In the genomic region with DNA sequence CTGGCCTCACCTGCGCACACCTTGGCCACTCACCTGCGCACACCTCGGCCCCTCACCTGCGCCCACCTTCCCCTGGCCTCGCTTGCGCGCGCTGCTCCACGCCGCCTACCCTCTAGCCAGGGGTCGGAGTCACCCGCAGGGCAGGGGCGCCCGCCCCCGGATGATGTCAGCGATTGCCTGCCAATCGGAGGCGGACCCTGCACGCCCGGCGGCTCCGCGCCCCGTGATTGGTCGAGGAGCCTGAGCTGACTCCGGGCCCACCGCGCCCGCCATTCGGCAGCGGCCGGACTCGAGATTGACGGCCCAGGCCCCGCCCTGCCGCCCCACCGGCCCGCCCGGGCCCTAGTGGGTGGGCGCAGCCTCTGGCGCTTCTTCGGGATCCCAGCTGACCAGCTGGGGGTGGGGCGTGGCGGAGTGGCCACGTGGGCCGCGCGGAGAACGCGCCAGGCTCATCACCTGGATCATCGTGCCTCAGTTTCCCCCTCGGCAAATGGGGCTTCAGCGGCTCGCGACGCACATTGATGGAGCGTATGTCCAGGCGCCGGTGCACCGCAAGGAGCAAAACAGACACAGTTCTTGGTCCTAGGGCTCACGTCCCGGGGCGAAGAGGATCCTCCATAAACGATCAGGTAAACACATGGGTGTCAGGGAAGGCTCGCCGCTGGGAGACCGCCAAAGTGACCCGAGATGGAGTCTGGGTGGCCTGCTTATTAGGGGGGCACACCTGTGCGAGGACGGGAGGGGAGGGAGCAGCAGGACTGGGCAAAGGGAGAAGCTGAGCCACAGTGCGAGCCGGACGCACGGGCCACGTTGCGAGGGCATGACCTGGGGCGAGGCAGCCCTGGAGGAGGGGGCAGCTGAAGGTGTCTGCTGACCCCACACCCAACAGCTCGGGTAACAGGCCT, we compare ENCODE assay signal across 8 cellular contexts. TPM values are rescaled to one million over a fixed set of nuclear protein-coding genes. Genes with fewer than 3 reads are reported as not detected.
A peak's percentile ranks its signal among the peaks of the same experiment; 100 is the strongest.
DNase-seq lines count a peak whose midpoint lies in the region; ATAC-seq lines count a peak whose summit lies in the region.

A gene with protein sequence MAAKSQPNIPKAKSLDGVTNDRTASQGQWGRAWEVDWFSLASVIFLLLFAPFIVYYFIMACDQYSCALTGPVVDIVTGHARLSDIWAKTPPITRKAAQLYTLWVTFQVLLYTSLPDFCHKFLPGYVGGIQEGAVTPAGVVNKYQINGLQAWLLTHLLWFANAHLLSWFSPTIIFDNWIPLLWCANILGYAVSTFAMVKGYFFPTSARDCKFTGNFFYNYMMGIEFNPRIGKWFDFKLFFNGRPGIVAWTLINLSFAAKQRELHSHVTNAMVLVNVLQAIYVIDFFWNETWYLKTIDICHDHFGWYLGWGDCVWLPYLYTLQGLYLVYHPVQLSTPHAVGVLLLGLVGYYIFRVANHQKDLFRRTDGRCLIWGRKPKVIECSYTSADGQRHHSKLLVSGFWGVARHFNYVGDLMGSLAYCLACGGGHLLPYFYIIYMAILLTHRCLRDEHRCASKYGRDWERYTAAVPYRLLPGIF (minus strand): TSS at position 137 of the 905 bp plus-strand sequence. CDS start 3,441 bp downstream, outside the sequence.

- POLR2A ChIA-PET in activated CD8-positive, alpha-beta memory T cell treated with anti-CD3 and anti-CD28 coated beads for 36 hours (lab: Charles Lee) = no interaction called here

- ATAC-seq in GM21360 (IDR thresholded peaks at IDR 0.05; ENCODE audit: unreplicated experiment) = peak; percentile 79

- peak; percentile 87 for DNase-seq in COLO829 (ENCODE audit: low spot score)
- DNase-seq in HT1080 (ENCODE audit: low read depth) = peak; percentile 95
- DNase-seq in NOMO-1 (lab: John Stamatoyannopoulos, UW; ENCODE audit: unreplicated experiment in 2 of 2) = peak; percentile 91 to 98
- peak; percentile 90 for DNase-seq in effector CD8-positive, alpha-beta T cell (lab: John Stamatoyannopoulos, UW)
- peak; percentile 97 for DNase-seq in medulla oblongata (ENCODE audit: extremely low spot score)
- DNase-seq in stimulated activated CD8-positive, alpha-beta memory T cell treated with anti-CD3 and anti-CD28 coated beads, Interleukin-12 subunit alpha, Interleukin-12 subunit beta, amount 100 ng/mL, for 1 hour (ENCODE audit: low read depth) = peak; percentile 87

- CTCF ChIA-PET in activated CD8-positive, alpha-beta memory T cell treated with anti-CD3 and anti-CD28 coated beads for 36 hours (lab: Charles Lee) = no interaction called here

RNA-seq across cellular contexts. Expression of the gene that starts here (rescaled TPM):
- total RNA-seq in HT1080 (2014; rRNA removed; shearing (Covaris generic)) = 81.1 and 83.7 TPM in 2 replicates
- polyA plus RNA-seq in HT1080 (2015; cell fraction: cytosol; rRNA removed) = 59.1 and 61.0 TPM in 2 replicates
- 96.0 and 105 TPM in 2 replicates for polyA plus RNA-seq in HT1080 (2015; cell fraction: nucleus; rRNA removed)
- total RNA-seq in activated CD8-positive, alpha-beta memory T cell treated with anti-CD3 and anti-CD28 coated beads for 36 hours = 10 to 100 TPM; 72.8 to 73.7 TPM

Comparison
In these comparisons a context has a peak if more than half of its experiments do, and no peak if none do; other contexts are left out.
1. Peak in every context shown above with its lines: DNase-seq and ATAC-seq.